Comparison of ENCODE assay signal across 34 cellular contexts in genomic region chr5:142200387-142200786, GRCh38.
"Had no signal": no experiment of that assay in that cellular context is flagged by ENCODE, and none has a peak within 500 bp of the region (broad histone marks: within the 10 kb centered on the region; RNA-seq: fewer than 3 reads in every experiment).

No MANE protein-coding gene starts in this region.

- H3K4me1 Mint-ChIP-seq: activated naive CD4-positive, alpha-beta T cell treated with anti-CD3 and anti-CD28 coated beads, Interleukin-2, amount 50 U/mL, for 24 hours; activated T-helper 17 cell treated with anti-CD3 and anti-CD28 coated beads, Interleukin-2, amount 50 U/mL, for 72 hours; brain had no signal

- H3K27me3 ChIP-seq: adrenal gland, MG63 had no signal

- H3K9me3 ChIP-seq: adrenal gland, MG63 had no signal

- DNase-seq: activated CD4-positive, alpha-beta T cell treated with anti-CD3 and anti-CD28 coated beads for 1 hour; activated CD4-positive, alpha-beta T cell treated with anti-CD3 and anti-CD28 coated beads for 48 hours; activated CD4-positive, CD25-positive, alpha-beta regulatory T cell; activated CD8-positive, alpha-beta T cell treated with anti-CD3 and anti-CD28 coated beads for 36 hours; activated effector memory CD4-positive, alpha-beta T cell treated with anti-CD3 and anti-CD28 coated beads, Interleukin-2, amount 50 U/mL, for 16 hours; activated naive CD4-positive, alpha-beta T cell; activated T-cell treated with anti-CD3 and anti-CD28 coated beads, Interleukin-2, amount 50 U/mL, for 1 hour; activated T-cell treated with anti-CD3 and anti-CD28 coated beads, Interleukin-2, amount 50 U/mL, for 72 hours; adrenal gland; central memory CD4-positive, alpha-beta T cell; Kasumi-1; MG63; NCI-H1048; NCI-H1105 treated with DMSO at 0.1 percent for 48 hours; NCI-H1436 treated with DMSO at 0.1 percent for 48 hours; NCI-H1694 treated with DMSO at 0.1 percent for 48 hours; NCI-H2029; NCI-H510A; NCI-H526; NCI-H748 treated with DMSO at 0.1 percent for 48 hours; NK-92 treated with Interleukin-12 subunit alpha and Interleukin-12 subunit beta, amount 100 ng/mL, for 24 hours; PC-9; SIG-M5; SW 1271; T-helper 1 cell; T-helper 2 cell; T-helper 9 cell had no signal

- H3K27ac Mint-ChIP-seq: activated CD8-positive, alpha-beta T cell treated with anti-CD3 and anti-CD28 coated beads for 36 hours; activated naive CD4-positive, alpha-beta T cell treated with anti-CD3 and anti-CD28 coated beads, Interleukin-2, amount 50 U/mL, for 24 hours; activated T-cell treated with anti-CD3 and anti-CD28 coated beads, Interleukin-2, amount 50 U/mL, for 72 hours; activated T-helper 17 cell treated with anti-CD3 and anti-CD28 coated beads, Interleukin-2, amount 50 U/mL, for 72 hours; brain had no signal

- H3K27ac ChIP-seq: adrenal gland, PC-9, RWPE1, VCaP had no signal

- H3K4me2 ChIP-seq: PC-9 had no signal

- FAIRE-seq: RCC 7860 had no signal

- H3K36me3 ChIP-seq: adrenal gland, MG63 had no signal

- H3K36me3 Mint-ChIP-seq: activated naive CD4-positive, alpha-beta T cell treated with anti-CD3 and anti-CD28 coated beads, Interleukin-2, amount 50 U/mL, for 24 hours; brain had no signal

- H3K4me3 ChIP-seq: adrenal gland, MG63, PC-9 had no signal

- H3K9me3 Mint-ChIP-seq: activated CD8-positive, alpha-beta T cell treated with anti-CD3 and anti-CD28 coated beads for 36 hours; activated naive CD4-positive, alpha-beta T cell treated with anti-CD3 and anti-CD28 coated beads, Interleukin-2, amount 50 U/mL, for 24 hours; activated T-cell treated with anti-CD3 and anti-CD28 coated beads, Interleukin-2, amount 50 U/mL, for 72 hours; activated T-helper 17 cell treated with anti-CD3 and anti-CD28 coated beads, Interleukin-2, amount 50 U/mL, for 72 hours; brain had no signal

- ATAC-seq: activated CD8-positive, alpha-beta T cell treated with anti-CD3 and anti-CD28 coated beads for 36 hours; activated T-cell treated with anti-CD3 and anti-CD28 coated beads, Interleukin-2, amount 50 U/mL, for 72 hours; activated T-helper 17 cell treated with anti-CD3 and anti-CD28 coated beads, Interleukin-2, amount 50 U/mL, for 72 hours; Right ventricle myocardium inferior had no signal

- H3K4me1 ChIP-seq: adrenal gland had no signal

- H2AFZ ChIP-seq: PC-9 had no signal

- H3K27me3 Mint-ChIP-seq: activated naive CD4-positive, alpha-beta T cell treated with anti-CD3 and anti-CD28 coated beads, Interleukin-2, amount 50 U/mL, for 24 hours; activated T-helper 17 cell treated with anti-CD3 and anti-CD28 coated beads, Interleukin-2, amount 50 U/mL, for 72 hours had no signal

- H3K4me3 Mint-ChIP-seq: activated CD8-positive, alpha-beta T cell treated with anti-CD3 and anti-CD28 coated beads for 36 hours; activated naive CD4-positive, alpha-beta T cell treated with anti-CD3 and anti-CD28 coated beads, Interleukin-2, amount 50 U/mL, for 24 hours; activated T-cell treated with anti-CD3 and anti-CD28 coated beads, Interleukin-2, amount 50 U/mL, for 72 hours; activated T-helper 17 cell treated with anti-CD3 and anti-CD28 coated beads, Interleukin-2, amount 50 U/mL, for 72 hours; brain had no signal
